ENCODE assay signal across 16 cellular contexts in genomic region chr12:106767954-106768501, GRCh38. TPM values are rescaled to one million over a fixed set of nuclear protein-coding genes. Genes with fewer than 3 reads are reported as not detected.
A peak's percentile ranks its signal among the peaks of the same experiment; 100 is the strongest.
DNase-seq lines count a peak whose midpoint lies in the region; ATAC-seq and TF ChIP-seq lines count a peak whose summit lies in the region.
"Had no signal": no experiment of that assay in that cellular context is flagged by ENCODE, and none has a peak within 500 bp of the region (broad histone marks: within the 10 kb centered on the region; RNA-seq: fewer than 3 reads in every experiment).

No MANE protein-coding gene starts in this region.

- H3K9me3 ChIP-seq in body of pancreas = no peaks in the 10 kb centered on the region
- no peaks in the 10 kb centered on the region for H3K9me3 ChIP-seq in uterus
- H3K9me3 ChIP-seq: ascending aorta, lower lobe of right lung, right atrium auricular region, vagina had no signal

- 30 to 33% methylated on average over 8 of the region's 8 CpGs for WGBS in body of pancreas, 2 donors

- H3K4me3 ChIP-seq in body of pancreas = no peak overlapping the region
- H3K4me3 ChIP-seq in uterus = no peak overlapping the region
- H3K4me3 ChIP-seq: ascending aorta, lower lobe of right lung, right atrium auricular region, vagina had no signal

- peak overlapping the region in 1 of 2 donors; percentile 97 for H3K27ac Mint-ChIP-seq in stimulated activated naive CD8-positive, alpha-beta T cell treated with anti-CD3 and anti-CD28 coated beads, Interleukin-15, amount 100 ng/mL, for 72 hours
- H3K27ac Mint-ChIP-seq: activated CD8-positive, alpha-beta memory T cell treated with anti-CD3 and anti-CD28 coated beads, Interleukin-2, amount 10 ng/mL, durations not matched to agents 7 days and 5 days; T-helper 17 cell had no signal

- H3K27ac ChIP-seq in body of pancreas (peak overlapping the region; percentile 59 to 95 (median 76)), temporal lobe (ENCODE audit: low read depth, low read length) (peak overlapping the region; percentile 27), uterus (no peak overlapping the region)
- H3K27ac ChIP-seq: lower lobe of right lung, vagina had no signal

- TF ChIP-seq CTCF in body of pancreas (IDR thresholded peaks at IDR 0.05) = no peak
- TF ChIP-seq CTCF in uterus (IDR thresholded peaks at IDR 0.05) = no peak

- H3K27me3 Mint-ChIP-seq in stimulated activated naive CD8-positive, alpha-beta T cell treated with anti-CD3 and anti-CD28 coated beads, Interleukin-15, amount 100 ng/mL, for 72 hours = no peaks in the 10 kb centered on the region
- H3K27me3 Mint-ChIP-seq: T-helper 17 cell had no signal

- no peaks in the 10 kb centered on the region for H3K36me3 ChIP-seq in body of pancreas (replicated peaks in 1 of 2; ENCODE audit: insufficient read depth in 1 of 2, low read depth in 2 of 2)
- H3K36me3 ChIP-seq in uterus = no peaks in the 10 kb centered on the region
- H3K36me3 ChIP-seq: ascending aorta, lower lobe of right lung, right atrium auricular region, vagina had no signal

- intact Hi-C loops in body of pancreas (cut with DNase I) (no loop called here), uterus (cut with DNase I; ENCODE audit: low total_unique reads) (no loop called here)

- DNase-seq in NCI-H345 (lab: John Stamatoyannopoulos, UW) (peak; percentile 14), NCI-H345 treated with DMSO at 0.1 percent for 48 hours (lab: John Stamatoyannopoulos, UW; ENCODE audit: unreplicated experiment) (no peak), body of pancreas (peak; percentile 63 to 74 (median 66)), kidney tubule cell (ENCODE audit: low spot score) (peak; percentile 82), uterus (no peak)
- no peak for DNase-seq in stimulated activated naive CD8-positive, alpha-beta T cell treated with anti-CD3 and anti-CD28 coated beads, Interleukin-15, amount 100 ng/mL, for 72 hours
- DNase-seq: activated CD8-positive, alpha-beta memory T cell treated with anti-CD3 and anti-CD28 coated beads, Interleukin-2, amount 10 ng/mL, durations not matched to agents 7 days and 5 days; DMS79; lower lobe of right lung; MM.1S; T-helper 17 cell had no signal

- H3K27me3 ChIP-seq in body of pancreas = no peaks in the 10 kb centered on the region
- H3K27me3 ChIP-seq in uterus = no peaks in the 10 kb centered on the region
- H3K27me3 ChIP-seq: ascending aorta, right atrium auricular region, vagina had no signal

- H3K4me1 ChIP-seq in body of pancreas = peaks cover 37% of the 10 kb centered on the region
- no peaks in the 10 kb centered on the region for H3K4me1 ChIP-seq in uterus
- H3K4me1 ChIP-seq: vagina had no signal

- H3K9me3 Mint-ChIP-seq in stimulated activated naive CD8-positive, alpha-beta T cell treated with anti-CD3 and anti-CD28 coated beads, Interleukin-15, amount 100 ng/mL, for 72 hours = no peaks in the 10 kb centered on the region

- ATAC-seq in body of pancreas (peak; percentile 79), GM19023 (IDR thresholded peaks at IDR 0.05; ENCODE audit: unreplicated experiment) (no peak)
- ATAC-seq in stimulated activated naive CD8-positive, alpha-beta T cell treated with anti-CD3 and anti-CD28 coated beads, Interleukin-15, amount 100 ng/mL, for 72 hours = no peak
- ATAC-seq: activated CD8-positive, alpha-beta memory T cell treated with anti-CD3 and anti-CD28 coated beads, Interleukin-2, amount 10 ng/mL, durations not matched to agents 7 days and 5 days; lower lobe of right lung; T-helper 17 cell had no signal

- H3K4me3 Mint-ChIP-seq in stimulated activated naive CD8-positive, alpha-beta T cell treated with anti-CD3 and anti-CD28 coated beads, Interleukin-15, amount 100 ng/mL, for 72 hours = peak overlapping the region in 1 of 2 donors; percentile 45
- H3K4me3 Mint-ChIP-seq: activated CD8-positive, alpha-beta memory T cell treated with anti-CD3 and anti-CD28 coated beads, Interleukin-2, amount 10 ng/mL, durations not matched to agents 7 days and 5 days; T-helper 17 cell had no signal

- H3K4me1 Mint-ChIP-seq in stimulated activated naive CD8-positive, alpha-beta T cell treated with anti-CD3 and anti-CD28 coated beads, Interleukin-15, amount 100 ng/mL, for 72 hours = peaks cover 31% of the 10 kb centered on the region

- no peak for TF ChIP-seq POLR2A in body of pancreas (IDR thresholded peaks at IDR 0.05)
- no peak for TF ChIP-seq POLR2A in uterus (IDR thresholded peaks at IDR 0.05)

RNA-seq across cellular contexts. Expression of gene RIC8B, which starts 6.5 kb away (rescaled TPM):
- total RNA-seq in body of pancreas (10 to 100 TPM; 15.6 to 22.1 TPM), temporal lobe (23.4 TPM), uterus (10 to 100 TPM; 23.1 to 49.7 (median 34.0) TPM)

Comparison
In these comparisons a context has a peak if more than half of its experiments do, and no peak if none do; other contexts are left out.
1. DNase-seq: peak in NCI-H345 (single experiment), body of pancreas (4 of 4) and kidney tubule cell (single experiment); none in NCI-H345 treated with DMSO at 0.1 percent for 48 hours (single experiment), uterus (0 of 2) and stimulated activated naive CD8-positive, alpha-beta T cell treated with anti-CD3 and anti-CD28 coated beads, Interleukin-15, amount 100 ng/mL, for 72 hours (0 of 2).
2. H3K27ac ChIP-seq: peak in body of pancreas (4 of 4) and temporal lobe (single experiment); none in uterus (0 of 2).